In the genomic region with DNA sequence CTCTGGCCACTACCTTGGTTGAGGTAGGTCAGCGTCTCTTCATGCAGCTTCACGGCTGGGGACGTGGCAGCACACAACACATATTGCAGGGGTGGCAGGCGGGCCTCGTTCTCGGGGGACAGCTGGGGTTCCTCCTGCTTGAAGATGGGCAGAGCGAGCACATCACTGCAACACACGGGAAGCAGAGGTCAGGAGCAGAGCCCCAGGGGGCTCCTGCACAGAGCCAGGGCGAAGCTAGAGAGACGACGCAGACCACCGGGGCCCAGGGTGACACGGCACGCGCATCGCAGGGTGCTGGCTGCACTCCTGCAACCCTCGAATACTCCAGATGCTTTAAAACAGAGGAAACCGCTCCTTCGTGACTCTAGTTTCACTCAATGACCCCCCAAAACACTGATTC, we compare ENCODE assay signal across 29 cellular contexts. TPM values are rescaled to one million over a fixed set of nuclear protein-coding genes. Genes with fewer than 3 reads are reported as not detected.
"Had no signal": no experiment of that assay in that cellular context is flagged by ENCODE, and none has a peak within 500 bp of the region (broad histone marks: within the 10 kb centered on the region; RNA-seq: fewer than 3 reads in every experiment).

No MANE protein-coding gene starts in this region.

- H3K27me3 ChIP-seq: ovary, testis had no signal

- H3K27ac ChIP-seq: left lung, neural progenitor cell, neutrophil, ovary, testis, tibial artery, upper lobe of right lung had no signal

- H3K4me2 ChIP-seq: neural progenitor cell had no signal

- H2AFZ ChIP-seq: neural progenitor cell had no signal

- H3K36me3 ChIP-seq: left lung, neural progenitor cell, neutrophil, ovary, upper lobe of right lung had no signal

- H3K4me1 ChIP-seq: neural progenitor cell had no signal

- ATAC-seq: left colon; left lung; natural killer cell; right cardiac atrium; sciatic nerve; stimulated activated memory B cell treated with anti-CD40 and anti-IgM and Interleukin-4, amounts not matched to agents 10 μg/mL and 1 μg/mL and 100 μg/mL, for 72 hours; stimulated activated naive CD8-positive, alpha-beta T cell treated with anti-CD3 and anti-CD28 coated beads, Interleukin-15, amount 100 ng/mL, for 72 hours; upper lobe of right lung had no signal

- H3K4me3 ChIP-seq: left lung, lung, neural progenitor cell, ovary, testis, tibial artery, upper lobe of right lung had no signal

- DNase-seq: hippocampal formation; left colon; left lung; mesendoderm; naive B cell; natural killer cell; nephron progenitor cell; occipital lobe; ovary; retina; right cardiac atrium; small intestine; stimulated activated CD4-positive, alpha-beta T cell treated with anti-CD3 and anti-CD28 coated beads, Interleukin-1b, Interleukin-23, amount 100 ng/mL, for 48 hours; stimulated activated CD4-positive, alpha-beta T cell treated with anti-CD3 and anti-CD28 coated beads, Interleukin-2, amount 100 ng/mL, for 48 hours; stimulated activated CD4-positive, alpha-beta T cell treated with anti-CD3 and anti-CD28 coated beads, Interleukin-4, amount 100 ng/mL, for 4 hours; stimulated activated CD8-positive, alpha-beta memory T cell treated with anti-CD3 and anti-CD28 coated beads, Interleukin-4, amount 100 ng/mL, for 48 hours; stimulated activated naive CD4-positive, alpha-beta T cell treated with Interleukin-2 at 50 U/mL for 16 hours; stimulated activated naive CD8-positive, alpha-beta T cell treated with anti-CD3 and anti-CD28 coated beads, Interleukin-15, amount 100 ng/mL, for 72 hours; substantia nigra; testis; tibial artery; trophoblast cell; upper lobe of right lung had no signal

- H3K9me3 ChIP-seq: left lung, neutrophil, ovary, testis, tibial artery, upper lobe of right lung had no signal

RNA-seq across cellular contexts. Expression of gene TFCP2L1, which starts 3.9 kb away (rescaled TPM):
- total RNA-seq: pulmonary artery endothelial cell had no signal
